11 cellular contexts compared by ENCODE assay signal in genomic region chr12:105427883-105428282, GRCh38.
A peak's percentile ranks its signal among the peaks of the same experiment; 100 is the strongest.
DNase-seq lines count a peak whose midpoint lies in the region; ATAC-seq and TF ChIP-seq lines count a peak whose summit lies in the region.
"Had no signal": no experiment of that assay in that cellular context is flagged by ENCODE, and none has a peak within 500 bp of the region (broad histone marks: within the 10 kb centered on the region; RNA-seq: fewer than 3 reads in every experiment).

No MANE protein-coding gene starts in this region.

- intact Hi-C loops in naive thymus-derived CD4-positive, alpha-beta T cell (cut with micrococcal nuclease) = no loop called here

- no peak overlapping the region for H3K27ac ChIP-seq in naive thymus-derived CD4-positive, alpha-beta T cell (ENCODE audit: low read depth, low read length)
- H3K27ac ChIP-seq in suprapubic skin = no peak overlapping the region

- no peaks in the 10 kb centered on the region for H3K36me3 ChIP-seq in naive thymus-derived CD4-positive, alpha-beta T cell (ENCODE audit: control insufficient read depth in 2 of 3, insufficient read depth in 3 of 3, low read length in 3 of 3)
- H3K36me3 ChIP-seq in suprapubic skin = no peaks in the 10 kb centered on the region

- H3K4me1 Mint-ChIP-seq in naive thymus-derived CD4-positive, alpha-beta T cell = no peaks in the 10 kb centered on the region
- H3K4me1 Mint-ChIP-seq: stimulated activated memory B cell treated with anti-CD40 and anti-IgM and Interleukin-4, amounts not matched to agents 10 μg/mL and 1 μg/mL and 100 μg/mL, for 72 hours had no signal

- ATAC-seq in naive thymus-derived CD4-positive, alpha-beta T cell = peak; percentile 52
- ATAC-seq: left ventricle myocardium superior; stimulated activated memory B cell treated with anti-CD40 and anti-IgM and Interleukin-4, amounts not matched to agents 10 μg/mL and 1 μg/mL and 100 μg/mL, for 72 hours had no signal

- no peak for TF ChIP-seq EP300 in suprapubic skin (IDR thresholded peaks at IDR 0.05)

- peaks cover 15 to 30% (median 18%) of the 10 kb centered on the region in 5 donors for H3K27me3 Mint-ChIP-seq in naive thymus-derived CD4-positive, alpha-beta T cell

- H3K9me3 Mint-ChIP-seq in naive thymus-derived CD4-positive, alpha-beta T cell = no peaks in the 10 kb centered on the region
- H3K9me3 Mint-ChIP-seq: stimulated activated memory B cell treated with anti-CD40 and anti-IgM and Interleukin-4, amounts not matched to agents 10 μg/mL and 1 μg/mL and 100 μg/mL, for 72 hours had no signal

- TF ChIP-seq CTCF in cardiac fibroblast (IDR thresholded peaks at IDR 0.05; ENCODE audit: low read depth, low read length) = peak; percentile 60
- TF ChIP-seq CTCF in suprapubic skin (IDR thresholded peaks at IDR 0.05) = no peak

- DNase-seq in EL = peak; percentile 60
- DNase-seq in HPDE6-E6E7 (ENCODE audit: extremely low spot score) = peak; percentile 31
- peak; percentile 10 to 80 for DNase-seq in cardiac fibroblast (ENCODE audit: low read depth in 2 of 2)
- DNase-seq in naive thymus-derived CD4-positive, alpha-beta T cell = no peak
- no peak for DNase-seq in activated CD4-positive, alpha-beta T cell treated with anti-CD3 and anti-CD28 coated beads for 1 hour
- no peak for DNase-seq in COLO668 (lab: John Stamatoyannopoulos, UW; ENCODE audit: unreplicated experiment)
- DNase-seq in suprapubic skin (ENCODE audit: low spot score in 2 of 2) = no peak
- DNase-seq: caudate nucleus, left ventricle myocardium superior, occipital lobe had no signal

- H3K4me1 ChIP-seq in naive thymus-derived CD4-positive, alpha-beta T cell (ENCODE audit: control insufficient read depth in 2 of 2, insufficient read depth in 2 of 2, low read length in 2 of 2) = no peaks in the 10 kb centered on the region
- H3K4me1 ChIP-seq in suprapubic skin = no peaks in the 10 kb centered on the region

- TF ChIP-seq POLR2A in suprapubic skin (IDR thresholded peaks at IDR 0.05) = no peak

- H3K27ac Mint-ChIP-seq in naive thymus-derived CD4-positive, alpha-beta T cell = no peak overlapping the region
- H3K27ac Mint-ChIP-seq: stimulated activated memory B cell treated with anti-CD40 and anti-IgM and Interleukin-4, amounts not matched to agents 10 μg/mL and 1 μg/mL and 100 μg/mL, for 72 hours had no signal

- no peaks in the 10 kb centered on the region for H3K27me3 ChIP-seq in naive thymus-derived CD4-positive, alpha-beta T cell (ENCODE audit: control insufficient read depth in 2 of 2, insufficient read depth in 2 of 2, low read length in 2 of 2)
- no peaks in the 10 kb centered on the region for H3K27me3 ChIP-seq in suprapubic skin

- H3K36me3 Mint-ChIP-seq in naive thymus-derived CD4-positive, alpha-beta T cell = peaks cover 0 to 3% (median 0%) of the 10 kb centered on the region in 5 donors
- H3K36me3 Mint-ChIP-seq: stimulated activated memory B cell treated with anti-CD40 and anti-IgM and Interleukin-4, amounts not matched to agents 10 μg/mL and 1 μg/mL and 100 μg/mL, for 72 hours had no signal

- H3K4me3 Mint-ChIP-seq in naive thymus-derived CD4-positive, alpha-beta T cell = no peak overlapping the region
- H3K4me3 Mint-ChIP-seq: stimulated activated memory B cell treated with anti-CD40 and anti-IgM and Interleukin-4, amounts not matched to agents 10 μg/mL and 1 μg/mL and 100 μg/mL, for 72 hours had no signal

- CTCF ChIA-PET in naive thymus-derived CD4-positive, alpha-beta T cell (lab: Charles Lee) = no interaction called here

- no peaks in the 10 kb centered on the region for H3K9me3 ChIP-seq in naive thymus-derived CD4-positive, alpha-beta T cell (ENCODE audit: control insufficient read depth in 2 of 3, low read length in 3 of 3)
- no peaks in the 10 kb centered on the region for H3K9me3 ChIP-seq in suprapubic skin

- POLR2A ChIA-PET in naive thymus-derived CD4-positive, alpha-beta T cell (lab: Charles Lee) = no interaction called here

- H3K4me3 ChIP-seq in cardiac fibroblast (replicated peaks in 1 of 2; ENCODE audit: low read depth in 2 of 2, low read length in 2 of 2) (no peak overlapping the region), suprapubic skin (no peak overlapping the region)
- no peak overlapping the region for H3K4me3 ChIP-seq in naive thymus-derived CD4-positive, alpha-beta T cell (ENCODE audit: low read length)

Comparison
In these comparisons a context has a peak if more than half of its experiments do, and no peak if none do; other contexts are left out.
1. DNase-seq: peak in EL (single experiment), HPDE6-E6E7 (single experiment) and cardiac fibroblast (2 of 2); none in naive thymus-derived CD4-positive, alpha-beta T cell (0 of 9), activated CD4-positive, alpha-beta T cell treated with anti-CD3 and anti-CD28 coated beads for 1 hour (single experiment), COLO668 (single experiment) and suprapubic skin (0 of 2).